8 cellular contexts compared by ENCODE assay signal in the genomic region with DNA sequence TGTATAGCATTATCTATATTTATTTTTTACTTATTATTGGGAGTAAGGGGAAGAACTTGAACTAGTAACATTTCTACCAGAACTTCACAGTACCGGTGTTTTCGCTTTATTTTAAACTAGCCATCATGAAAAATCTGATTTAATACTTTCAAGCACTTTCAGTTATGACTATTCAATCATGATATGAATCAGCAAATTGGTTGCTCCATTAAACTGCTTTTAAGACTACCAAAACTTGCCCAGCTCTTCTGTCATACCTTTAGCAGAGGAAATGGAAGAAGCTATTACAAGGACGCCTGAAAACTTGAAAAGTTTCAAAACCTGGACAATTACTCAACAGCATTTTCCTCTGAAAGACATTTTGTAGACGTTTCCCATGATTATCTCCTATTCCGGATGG. TPM values are rescaled to one million over a fixed set of nuclear protein-coding genes. Genes with fewer than 3 reads are reported as not detected.
A peak's percentile ranks its signal among the peaks of the same experiment; 100 is the strongest.
DNase-seq lines count a peak whose midpoint lies in the region; ATAC-seq and TF ChIP-seq lines count a peak whose summit lies in the region.
"Had no signal": no experiment of that assay in that cellular context is flagged by ENCODE, and none has a peak within 500 bp of the region (broad histone marks: within the 10 kb centered on the region; RNA-seq: fewer than 3 reads in every experiment).

No MANE protein-coding gene starts in this region.

- peaks cover 23% of the 10 kb centered on the region for H3F3A ChIP-seq in GM23248 (ENCODE audit: insufficient read depth)

- H3K36me3 Mint-ChIP-seq in T-helper 1 cell treated with Interleukin-12 subunit alpha and Interleukin-12 subunit beta and Interleukin-4 antibody, amounts not matched to agents 30 μg/mL and 1 μg/mL, for 36 hours (ENCODE audit: low read depth) = no peaks in the 10 kb centered on the region
- H3K36me3 Mint-ChIP-seq in glutamatergic neuron (ENCODE audit: unreplicated experiment) = no peaks in the 10 kb centered on the region
- H3K36me3 Mint-ChIP-seq in stimulated activated naive B cell treated with anti-CD40 and anti-IgM and Interleukin-4, amounts not matched to agents 10 μg/mL and 1 μg/mL and 100 μg/mL, for 72 hours = peaks cover 0 to 2% of the 10 kb centered on the region in 2 donors

- no peaks in the 10 kb centered on the region for H3K9me3 ChIP-seq in GM23248 (ENCODE audit: low read depth)

- no peaks in the 10 kb centered on the region for H3K9me3 Mint-ChIP-seq in T-helper 1 cell treated with Interleukin-12 subunit alpha and Interleukin-12 subunit beta and Interleukin-4 antibody, amounts not matched to agents 30 μg/mL and 1 μg/mL, for 36 hours
- peaks cover 9% of the 10 kb centered on the region for H3K9me3 Mint-ChIP-seq in glutamatergic neuron (ENCODE audit: unreplicated experiment)
- H3K9me3 Mint-ChIP-seq in stimulated activated naive B cell treated with anti-CD40 and anti-IgM and Interleukin-4, amounts not matched to agents 10 μg/mL and 1 μg/mL and 100 μg/mL, for 72 hours = no peaks in the 10 kb centered on the region

- H3K27me3 Mint-ChIP-seq in T-helper 1 cell treated with Interleukin-12 subunit alpha and Interleukin-12 subunit beta and Interleukin-4 antibody, amounts not matched to agents 30 μg/mL and 1 μg/mL, for 36 hours (ENCODE audit: low read depth) = peaks cover 33% of the 10 kb centered on the region
- H3K27me3 Mint-ChIP-seq in glutamatergic neuron (ENCODE audit: unreplicated experiment) = peaks cover 8% of the 10 kb centered on the region
- H3K27me3 Mint-ChIP-seq in stimulated activated naive B cell treated with anti-CD40 and anti-IgM and Interleukin-4, amounts not matched to agents 10 μg/mL and 1 μg/mL and 100 μg/mL, for 72 hours = no peaks in the 10 kb centered on the region

- TF ChIP-seq CTCF in glutamatergic neuron (IDR thresholded peaks at IDR 0.05; ENCODE audit: partially characterized antibody, unreplicated experiment) = no peak

- no peaks in the 10 kb centered on the region for H3K36me3 ChIP-seq in GM23248 (ENCODE audit: low read depth)

- 5 to 10% methylated on average over 5 of the region's 5 CpGs for WGBS in GM23248 (ENCODE audit: low coverage in 1 of 2, low lambda C conversion rate in 2 of 2, missing lambda C conversion rate in 2 of 2), 2 experiments

- H3K27ac ChIP-seq in GM23248 = peak overlapping the region; percentile 47

- peak overlapping the region; percentile 90 for H3K4me2 ChIP-seq in GM23248 (ENCODE audit: unreplicated experiment)

- ATAC-seq in stimulated activated naive B cell treated with anti-CD40 and anti-IgM and Interleukin-4, amounts not matched to agents 10 μg/mL and 1 μg/mL and 100 μg/mL, for 72 hours (replicated peaks) = no peak
- ATAC-seq in GM21717 (IDR thresholded peaks at IDR 0.05; ENCODE audit: unreplicated experiment) = no peak

- peaks cover 43% of the 10 kb centered on the region for H3K4me1 ChIP-seq in GM23248 (ENCODE audit: insufficient read depth)

- H3K4me1 Mint-ChIP-seq in T-helper 1 cell treated with Interleukin-12 subunit alpha and Interleukin-12 subunit beta and Interleukin-4 antibody, amounts not matched to agents 30 μg/mL and 1 μg/mL, for 36 hours (ENCODE audit: low read depth) = peaks cover 14% of the 10 kb centered on the region
- H3K4me1 Mint-ChIP-seq in glutamatergic neuron (ENCODE audit: low read depth, unreplicated experiment) = peaks cover 5% of the 10 kb centered on the region
- peaks cover 49 to 77% of the 10 kb centered on the region in 2 donors for H3K4me1 Mint-ChIP-seq in stimulated activated naive B cell treated with anti-CD40 and anti-IgM and Interleukin-4, amounts not matched to agents 10 μg/mL and 1 μg/mL and 100 μg/mL, for 72 hours

- H4K20me1 ChIP-seq in GM23248 (ENCODE audit: insufficient read depth) = no peaks in the 10 kb centered on the region

- peak overlapping the region; percentile 51 for H3K4me3 Mint-ChIP-seq in T-helper 1 cell treated with Interleukin-12 subunit alpha and Interleukin-12 subunit beta and Interleukin-4 antibody, amounts not matched to agents 30 μg/mL and 1 μg/mL, for 36 hours
- peak overlapping the region; percentile 74 for H3K4me3 Mint-ChIP-seq in glutamatergic neuron (ENCODE audit: unreplicated experiment)
- peak overlapping the region; percentile 79 to 80 for H3K4me3 Mint-ChIP-seq in stimulated activated naive B cell treated with anti-CD40 and anti-IgM and Interleukin-4, amounts not matched to agents 10 μg/mL and 1 μg/mL and 100 μg/mL, for 72 hours

- H3K79me2 ChIP-seq in GM23248 (ENCODE audit: insufficient read depth) = peaks cover 56% of the 10 kb centered on the region

- in situ Hi-C loops in GM23248 (cut with MboI) = no loop called here

- peak overlapping the region; percentile 74 for H3K4me3 ChIP-seq in GM23248

- no peaks in the 10 kb centered on the region for H3K27me3 ChIP-seq in GM23248 (replicated peaks; ENCODE audit: insufficient read depth)

- peak overlapping the region; percentile 65 for H2AFZ ChIP-seq in GM23248

- peak; percentile 67 for DNase-seq in GM23248
- DNase-seq in glutamatergic neuron = no peak
- no peak for DNase-seq in stimulated activated naive B cell treated with anti-CD40 and anti-IgM and Interleukin-4, amounts not matched to agents 10 μg/mL and 1 μg/mL and 100 μg/mL, for 72 hours
- DNase-seq in kidney tubule cell (ENCODE audit: low spot score) = no peak
- no peak for DNase-seq in AG08396 (ENCODE audit: low spot score)
- DNase-seq: OCI-M1 had no signal

- peak overlapping the region; percentile 76 for H3K9ac ChIP-seq in GM23248

- peak overlapping the region; percentile 38 for H3K27ac Mint-ChIP-seq in T-helper 1 cell treated with Interleukin-12 subunit alpha and Interleukin-12 subunit beta and Interleukin-4 antibody, amounts not matched to agents 30 μg/mL and 1 μg/mL, for 36 hours
- H3K27ac Mint-ChIP-seq in glutamatergic neuron (ENCODE audit: unreplicated experiment) = peak overlapping the region; percentile 25
- peak overlapping the region; percentile 89 for H3K27ac Mint-ChIP-seq in stimulated activated naive B cell treated with anti-CD40 and anti-IgM and Interleukin-4, amounts not matched to agents 10 μg/mL and 1 μg/mL and 100 μg/mL, for 72 hours

- no peaks in the 10 kb centered on the region for H3K9me2 ChIP-seq in GM23248 (ENCODE audit: insufficient read depth)

RNA-seq across cellular contexts. Expression of a gene that starts 2.1 kb away (rescaled TPM):
- total RNA-seq in GM23248 (2014; rRNA removed; shearing (Covaris generic)) = 11.8 and 13.8 TPM in 2 replicates
- 19.6 and 19.8 TPM in 2 replicates for polyA plus RNA-seq in GM23248 (2016; fragmentation: Nextera tagmentation; extraction: Ambion mirVana)
- total RNA-seq in glutamatergic neuron (ENCODE audit: unreplicated experiment) = 14.1 TPM

Comparison
In these comparisons a context has a peak if more than half of its experiments do, and no peak if none do; other contexts are left out.
1. H3K27ac Mint-ChIP-seq: peak in every context shown above with its lines; median percentile 89 in stimulated activated naive B cell treated with anti-CD40 and anti-IgM and Interleukin-4, amounts not matched to agents 10 μg/mL and 1 μg/mL and 100 μg/mL, for 72 hours; 38 in T-helper 1 cell treated with Interleukin-12 subunit alpha and Interleukin-12 subunit beta and Interleukin-4 antibody, amounts not matched to agents 30 μg/mL and 1 μg/mL, for 36 hours; 25 in glutamatergic neuron.